8 cellular contexts compared by ENCODE assay signal in genomic region chr2:27628767-27629709, GRCh38. TPM values are rescaled to one million over a fixed set of nuclear protein-coding genes. Genes with fewer than 3 reads are reported as not detected.
DNase-seq lines count a peak whose midpoint lies in the region; ATAC-seq and TF ChIP-seq lines count a peak whose summit lies in the region.

A gene with protein sequence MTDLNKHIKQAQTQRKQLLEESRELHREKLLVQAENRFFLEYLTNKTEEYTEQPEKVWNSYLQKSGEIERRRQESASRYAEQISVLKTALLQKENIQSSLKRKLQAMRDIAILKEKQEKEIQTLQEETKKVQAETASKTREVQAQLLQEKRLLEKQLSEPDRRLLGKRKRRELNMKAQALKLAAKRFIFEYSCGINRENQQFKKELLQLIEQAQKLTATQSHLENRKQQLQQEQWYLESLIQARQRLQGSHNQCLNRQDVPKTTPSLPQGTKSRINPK (minus strand): TSS chr2:27629012. CDS start chr2:27627799, 1,213 bp downstream.
Gene GPN1, plus strand, starts transcription at chr2:27629050. Its CDS starts 9 bp downstream, at chr2:27629059.

- no peak within 1 kb of the TSS for H3K27ac Mint-ChIP-seq in CD4-positive, alpha-beta T cell

- no peak within 1 kb of the TSS for H3K4me3 Mint-ChIP-seq in CD4-positive, alpha-beta T cell

- peaks cover 12% of the 10 kb centered on the region for H3K36me3 ChIP-seq in ectodermal cell (ENCODE audit: control insufficient read depth, insufficient read depth, low read length)
- H3K36me3 ChIP-seq in lung (ENCODE audit: control insufficient read depth in 2 of 2, insufficient read depth in 2 of 2, low read length in 2 of 2) = peaks cover 2 to 15% of the 10 kb centered on the region in 2 donors

- no peak for TF ChIP-seq CTCF in CD4-positive, alpha-beta T cell (IDR thresholded peaks at IDR 0.05)
- no peak for TF ChIP-seq CTCF in lung (IDR thresholded peaks at IDR 0.05; ENCODE audit: control extremely low read depth, extremely low read depth)

- CTCF ChIA-PET in CD4-positive, alpha-beta T cell (lab: Charles Lee) = interaction anchor here (1.0 to 3.1 kb wide), 4 partner anchors 22 to 200 kb away, joined by 3 to 17 read pairs (median 4); partner anchors contain the start of genes NRBP1, SLC4A1AP and SUPT7L

- peak within 1 kb of the TSS; percentile 93 for H3K4me3 ChIP-seq in ectodermal cell (ENCODE audit: insufficient read depth, low read depth, low read length)
- H3K4me3 ChIP-seq in lung = peak within 1 kb of the TSS; percentile 77

- H3K27ac ChIP-seq in CD4-positive, alpha-beta T cell (ENCODE audit: low read depth, low read length) = peak within 1 kb of the TSS; percentile 72
- H3K27ac ChIP-seq in ectodermal cell (ENCODE audit: insufficient read depth, low read depth, low read length, poor library complexity, severe bottlenecking) = no peak within 1 kb of the TSS
- peak within 1 kb of the TSS; percentile 65 to 76 for H3K27ac ChIP-seq in lung (ENCODE audit: low read depth in 1 of 2, low read length in 1 of 2)

- peaks cover 20% of the 10 kb centered on the region for H3K4me1 Mint-ChIP-seq in CD4-positive, alpha-beta T cell (ENCODE audit: low read depth)

- peak; percentile 99 for ATAC-seq in CD4-positive, alpha-beta T cell (ENCODE audit: poor library complexity)
- ATAC-seq in GM19395 (IDR thresholded peaks at IDR 0.05; ENCODE audit: unreplicated experiment) (peak; percentile 98), HG03521 (IDR thresholded peaks at IDR 0.05; ENCODE audit: unreplicated experiment) (peak; percentile 93), lung (ENCODE audit: insufficient read depth, low FRiP score) (peak; percentile 95)

- no peaks in the 10 kb centered on the region for H3K27me3 Mint-ChIP-seq in CD4-positive, alpha-beta T cell

- H3K36me3 Mint-ChIP-seq in CD4-positive, alpha-beta T cell (ENCODE audit: low read depth) = peaks cover 41% of the 10 kb centered on the region

- intact Hi-C loops in CD4-positive, alpha-beta T cell (cut with DNase I, micrococcal nuclease) = loop anchor here (2.0 to 10.0 kb wide), 9 partner anchors 34 to 558 kb away; partner anchors contain the start of genes ZNF512 (in 2 of the 2), IFT172 (in 1 of the 2), KRTCAP3 (in 1 of the 2) and OST4 (in 1 of the 2)

- H3K27me3 ChIP-seq in CD4-positive, alpha-beta T cell (ENCODE audit: control insufficient read depth, insufficient read depth, low read length) = no peaks in the 10 kb centered on the region
- no peaks in the 10 kb centered on the region for H3K27me3 ChIP-seq in ectodermal cell (ENCODE audit: control insufficient read depth, insufficient read depth, low read length, poor library complexity, severe bottlenecking)
- no peaks in the 10 kb centered on the region for H3K27me3 ChIP-seq in lung (ENCODE audit: control insufficient read depth, insufficient read depth)

- POLR2A ChIA-PET in CD4-positive, alpha-beta T cell (lab: Charles Lee) = interaction anchor here (0.6 to 1.9 kb wide), 12 partner anchors 12 to 306 kb away, joined by 3 to 20 read pairs (median 5); partner anchors contain the start of genes BABAM2, GTF3C2, MPV17 and NRBP1

- no peaks in the 10 kb centered on the region for H3K9me3 Mint-ChIP-seq in CD4-positive, alpha-beta T cell

- H3K9me3 ChIP-seq in CD4-positive, alpha-beta T cell (ENCODE audit: control insufficient read depth, low read length) = no peaks in the 10 kb centered on the region
- H3K9me3 ChIP-seq in ectodermal cell (ENCODE audit: control insufficient read depth, low read length) (no peaks in the 10 kb centered on the region), lung (ENCODE audit: control insufficient read depth in 2 of 2, insufficient read depth in 1 of 2, low read length in 1 of 2) (no peaks in the 10 kb centered on the region)

- DNase-seq in CD4-positive, alpha-beta T cell = peak; percentile 89 to 95 (median 93)
- DNase-seq in NCI-H748 treated with DMSO at 0.1 percent for 48 hours (lab: John Stamatoyannopoulos, UW) (peak; percentile 86), lung (ENCODE audit: low spot score) (peak; percentile 90)
- DNase-seq in activated CD4-positive, alpha-beta T cell treated with anti-CD3 and anti-CD28 coated beads, Interleukin-2, amount 50 U/mL, for 48 hours = peak; percentile 94 to 97
- DNase-seq in stimulated activated CD4-positive, alpha-beta T cell treated with anti-CD3 and anti-CD28 coated beads, TNF-alpha, amount 100 ng/mL, for 24 hours (ENCODE audit: low read depth in 3 of 3) = peak; percentile 90 to 95 (median 91)

- 3% methylated on average over 44 of the region's 44 CpGs for WGBS in ectodermal cell, 2 experiments
- 1% methylated on average over 44 of the region's 44 CpGs for WGBS in lung, 2 donors

- no peaks in the 10 kb centered on the region for H3K4me1 ChIP-seq in ectodermal cell (ENCODE audit: control insufficient read depth, insufficient read depth, low read length)
- H3K4me1 ChIP-seq in lung (ENCODE audit: control insufficient read depth in 2 of 2, insufficient read depth in 2 of 2, low read length in 2 of 2) = peaks cover 5 to 7% of the 10 kb centered on the region in 2 donors

RNA-seq across cellular contexts. Expression of the first gene that starts in this region (rescaled TPM):
- total RNA-seq in CD4-positive, alpha-beta T cell = under 1 TPM; 0.47 to 0.91 TPM
- polyA plus RNA-seq in ectodermal cell (2013, experiment 1 of 4) = 5.1 TPM
- polyA plus RNA-seq in ectodermal cell (2013, experiment 2 of 4) = 4.3 TPM
- polyA plus RNA-seq in ectodermal cell (2013, experiment 3 of 4) = 4.9 TPM
- 5.7 TPM for polyA plus RNA-seq in ectodermal cell (2013, experiment 4 of 4)
- 10 to 100 TPM in 1 of 2 donors, 1 to 10 TPM in 1; 4.8 to 12.8 TPM for total RNA-seq in lung
- polyA plus RNA-seq in lung = 1 to 10 TPM; 1.8 to 2.2 TPM

RNA-seq across cellular contexts. Expression of gene GPN1, which starts in this region (rescaled TPM):
- total RNA-seq in CD4-positive, alpha-beta T cell = 10 to 100 TPM; 24.6 to 28.1 TPM
- 60.1 TPM for polyA plus RNA-seq in ectodermal cell (2013, experiment 1 of 4)
- polyA plus RNA-seq in ectodermal cell (2013, experiment 2 of 4) = 64.0 TPM
- polyA plus RNA-seq in ectodermal cell (2013, experiment 3 of 4) = 55.8 TPM
- polyA plus RNA-seq in ectodermal cell (2013, experiment 4 of 4) = 61.2 TPM
- 10 to 100 TPM; 25.0 to 30.7 TPM for total RNA-seq in lung
- 10 to 100 TPM; 16.4 to 29.7 TPM for polyA plus RNA-seq in lung
